Comparison of ENCODE assay signal across 8 cellular contexts in the genomic region with DNA sequence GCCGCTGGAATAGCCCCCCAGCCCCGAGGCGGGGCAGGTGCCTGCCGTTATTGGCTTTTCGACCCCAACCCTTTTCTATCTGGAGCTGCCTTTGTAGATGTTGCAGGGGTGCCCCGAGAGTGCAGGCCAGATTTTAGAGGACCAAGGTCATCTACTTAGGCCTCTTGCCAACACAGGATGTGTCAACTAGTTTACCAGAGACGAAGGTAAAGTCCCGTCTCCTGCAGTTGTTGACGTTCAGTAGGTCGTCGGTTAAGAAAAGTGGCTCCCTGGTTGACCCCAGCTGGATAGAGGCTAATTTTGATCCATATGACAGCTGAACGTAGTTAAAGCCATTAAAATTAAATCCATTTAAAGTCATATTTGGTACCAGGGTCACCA. TPM values are rescaled to one million over a fixed set of nuclear protein-coding genes. Genes with fewer than 3 reads are reported as not detected.
DNase-seq lines count a peak whose midpoint lies in the region; ATAC-seq lines count a peak whose summit lies in the region.

No MANE protein-coding gene starts in this region.

- H3K27ac ChIP-seq in KOPT-K1 (ENCODE audit: low read depth, low read length, poor library complexity, severe bottlenecking) (peak overlapping the region; percentile 93), temporal lobe (ENCODE audit: low read depth, low read length) (peak overlapping the region; percentile 82)

- intact Hi-C loops in left colon (cut with DNase I, micrococcal nuclease), result no loop called here

- peaks cover 17% of the 10 kb centered on the region for H3K36me3 ChIP-seq in KOPT-K1 (ENCODE audit: insufficient read depth, low read length)

- no peaks in the 10 kb centered on the region for H3K9me3 ChIP-seq in KOPT-K1 (ENCODE audit: insufficient read depth, low read length, poor library complexity, severe bottlenecking)

- peak; percentile 38 for DNase-seq in Daoy (ENCODE audit: low read depth)
- peak; percentile 2 for DNase-seq in brain pericyte (ENCODE audit: low read depth, low spot score)
- DNase-seq in left colon, result no peak
- no peak for DNase-seq in stimulated activated CD4-positive, alpha-beta T cell treated with anti-CD3 and anti-CD28 coated beads, Interleukin-4, amount 100 ng/mL, for 1 hour

- ATAC-seq in GM21447 (IDR thresholded peaks at IDR 0.05; ENCODE audit: unreplicated experiment) (peak; percentile 9), left colon (peak; percentile 35)
- ATAC-seq in activated CD4-positive, CD25-positive, alpha-beta regulatory T cell treated with anti-CD3 and anti-CD28 coated beads, Interleukin-2, amount 50 U/mL, for 24 hours, result no peak

RNA-seq across cellular contexts. Expression of gene UBE3A, which starts 0.6 kb away (rescaled TPM):
- 51.7 and 58.6 TPM in 2 replicates for total RNA-seq in Daoy (2014; rRNA removed; shearing (Covaris generic))
- 10 to 100 TPM; 86.3 to 88.6 TPM for total RNA-seq in left colon
- 153 TPM for total RNA-seq in temporal lobe

Comparison
In these comparisons a context has a peak if more than half of its experiments do, and no peak if none do; other contexts are left out.
1. DNase-seq: peak in Daoy (single experiment) and brain pericyte (single experiment); none in left colon (0 of 2) and stimulated activated CD4-positive, alpha-beta T cell treated with anti-CD3 and anti-CD28 coated beads, Interleukin-4, amount 100 ng/mL, for 1 hour (single experiment).
2. ATAC-seq: peak in GM21447 (single experiment) and left colon (single experiment); none in activated CD4-positive, CD25-positive, alpha-beta regulatory T cell treated with anti-CD3 and anti-CD28 coated beads, Interleukin-2, amount 50 U/mL, for 24 hours (0 of 2).